18 cellular contexts compared by ENCODE assay signal in the genomic region with DNA sequence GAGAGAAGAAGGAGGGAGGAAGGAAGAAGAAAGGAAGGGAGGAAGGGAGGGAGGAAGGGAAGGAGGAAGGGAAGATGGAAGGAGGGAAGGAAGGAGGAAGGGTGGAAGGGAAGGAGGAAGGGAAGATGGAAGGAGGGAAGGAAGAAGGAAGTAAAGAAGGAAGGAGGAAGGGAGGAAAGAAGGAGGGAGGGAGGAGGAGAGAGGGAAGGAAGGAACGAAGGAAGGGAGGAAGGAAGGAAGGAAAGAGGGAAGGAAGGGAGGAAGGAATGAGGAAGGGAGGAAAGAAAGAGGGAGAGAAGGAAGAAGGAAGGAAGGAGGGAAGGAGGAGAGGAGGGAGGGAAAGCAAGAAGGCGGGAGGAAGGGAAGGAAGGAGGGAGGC. TPM values are rescaled to one million over a fixed set of nuclear protein-coding genes. Genes with fewer than 3 reads are reported as not detected.
DNase-seq lines count a peak whose midpoint lies in the region; ATAC-seq and TF ChIP-seq lines count a peak whose summit lies in the region.
"Had no signal": no experiment of that assay in that cellular context is flagged by ENCODE, and none has a peak within 500 bp of the region (broad histone marks: within the 10 kb centered on the region; RNA-seq: fewer than 3 reads in every experiment).

No MANE protein-coding gene starts in this region.

- WGBS in SK-N-SH (ENCODE audit: low lambda C conversion rate), result 76% methylated on average over 2 of the region's 2 CpGs
- 35 to 64% methylated on average over 2 of the region's 2 CpGs for WGBS in upper lobe of left lung, 2 donors

- H3K4me3 Mint-ChIP-seq in effector memory CD8-positive, alpha-beta T cell, result peak overlapping the region; percentile 44 to 68
- H3K4me3 Mint-ChIP-seq in nephron progenitor cell, result peak overlapping the region; percentile 85
- H3K4me3 Mint-ChIP-seq: activated CD8-positive, alpha-beta memory T cell treated with anti-CD3 and anti-CD28 coated beads, Interleukin-2, amount 10 ng/mL, durations not matched to agents 7 days and 5 days had no signal

- no peak overlapping the region for H3K27ac Mint-ChIP-seq in effector memory CD8-positive, alpha-beta T cell
- H3K27ac Mint-ChIP-seq in nephron progenitor cell, result no peak overlapping the region
- H3K27ac Mint-ChIP-seq: activated CD8-positive, alpha-beta memory T cell treated with anti-CD3 and anti-CD28 coated beads, Interleukin-2, amount 10 ng/mL, durations not matched to agents 7 days and 5 days; activated naive CD8-positive, alpha-beta T cell; stimulated activated naive B cell treated with anti-CD40 and anti-IgM and Interleukin-4, amounts not matched to agents 10 μg/mL and 1 μg/mL and 100 μg/mL, for 72 hours had no signal

- H3K4me2 ChIP-seq in SK-N-SH, result peak overlapping the region; percentile 41; the same call in 1 of the 2 replicates

- H3K4me3 ChIP-seq in SK-N-SH (ENCODE audit: low read depth in 2 of 2, low read length in 1 of 2), result no peak overlapping the region
- peak overlapping the region in 1 of 4 donors; percentile 48 for H3K4me3 ChIP-seq in upper lobe of left lung
- H3K4me3 ChIP-seq: SK-N-MC had no signal

- no peak for TF ChIP-seq EP300 in SK-N-SH (IDR thresholded peaks at IDR 0.05; ENCODE audit: borderline replicate concordance in 1 of 2, low read depth in 1 of 2, low read length in 1 of 2)
- TF ChIP-seq EP300 in upper lobe of left lung (IDR thresholded peaks at IDR 0.05), result no peak

- DNase-seq in SK-N-SH (no peak), nephron progenitor cell (no peak), upper lobe of left lung (no peak)
- no peak for DNase-seq in effector memory CD8-positive, alpha-beta T cell
- DNase-seq: activated CD8-positive, alpha-beta memory T cell treated with anti-CD3 and anti-CD28 coated beads, Interleukin-2, amount 10 ng/mL, durations not matched to agents 7 days and 5 days; CD4-positive, alpha-beta memory T cell; esophagus squamous epithelium; GDM1; GOT3; stimulated activated CD4-positive, alpha-beta T cell treated with anti-CD3 and anti-CD28 coated beads, Interleukin-4, amount 100 ng/mL, for 4 hours; stimulated activated naive B cell treated with anti-CD40 and anti-IgM and Interleukin-4, amounts not matched to agents 10 μg/mL and 1 μg/mL and 100 μg/mL, for 72 hours had no signal

- no peak for TF ChIP-seq RAD21 in SK-N-SH (IDR thresholded peaks at IDR 0.05; ENCODE audit: low read length)

- H3K36me3 ChIP-seq in SK-N-SH (replicated peaks in 1 of 2; ENCODE audit: control insufficient read depth in 1 of 2, insufficient read depth in 2 of 2, low read length in 1 of 2), result no peaks in the 10 kb centered on the region
- no peaks in the 10 kb centered on the region for H3K36me3 ChIP-seq in upper lobe of left lung
- H3K36me3 ChIP-seq: esophagus squamous epithelium had no signal

- no peak overlapping the region for H3K9ac ChIP-seq in SK-N-SH

- ATAC-seq in SK-N-SH treated with all-trans-retinoic acid at 6 μM for 48 hours (no peak), upper lobe of left lung (ENCODE audit: low FRiP score in 2 of 2) (no peak), GM18907 (IDR thresholded peaks at IDR 0.05; ENCODE audit: unreplicated experiment) (no peak), HG03565 (IDR thresholded peaks at IDR 0.05; ENCODE audit: unreplicated experiment) (no peak), HG02763 (IDR thresholded peaks at IDR 0.05; ENCODE audit: unreplicated experiment) (no peak)
- ATAC-seq in effector memory CD8-positive, alpha-beta T cell (replicated peaks), result no peak
- ATAC-seq: activated CD8-positive, alpha-beta memory T cell treated with anti-CD3 and anti-CD28 coated beads, Interleukin-2, amount 10 ng/mL, durations not matched to agents 7 days and 5 days had no signal

- H3K4me1 ChIP-seq in SK-N-SH (ENCODE audit: control insufficient read depth in 1 of 2, insufficient read depth in 2 of 2, low read depth in 1 of 2, low read length in 1 of 2) (peaks cover 13 to 22% of the 10 kb centered on the region in 2 experiments; a peak in 2 of 4 replicates), upper lobe of left lung (peaks cover 11 to 23% (median 21%) of the 10 kb centered on the region in 4 donors)

- H3K9me3 Mint-ChIP-seq in effector memory CD8-positive, alpha-beta T cell, result no peaks in the 10 kb centered on the region
- H3K9me3 Mint-ChIP-seq in nephron progenitor cell, result peaks cover 12% of the 10 kb centered on the region
- H3K9me3 Mint-ChIP-seq: CD4-positive, alpha-beta memory T cell; stimulated activated naive B cell treated with anti-CD40 and anti-IgM and Interleukin-4, amounts not matched to agents 10 μg/mL and 1 μg/mL and 100 μg/mL, for 72 hours had no signal

- TF ChIP-seq CTCF in SK-N-SH (IDR thresholded peaks at IDR 0.05) (no peak), nephron progenitor cell (IDR thresholded peaks at IDR 0.05) (no peak), upper lobe of left lung (IDR thresholded peaks at IDR 0.05) (no peak)

- H3F3A ChIP-seq in SK-N-SH (replicated peaks; ENCODE audit: insufficient read depth), result peaks cover 9% of the 10 kb centered on the region

- H4K20me1 ChIP-seq in SK-N-SH (ENCODE audit: insufficient read depth), result no peaks in the 10 kb centered on the region

- CTCF ChIA-PET in SK-N-SH (lab: Yijun Ruan, JAX), result interaction anchor here (0.7 to 3.8 kb wide), 18 partner anchors 8 to 1344 kb away, joined by 3 to 77 read pairs (median 4); no protein-coding TSS in a partner anchor

- H3K27me3 Mint-ChIP-seq in effector memory CD8-positive, alpha-beta T cell, result peaks cover 69 to 98% of the 10 kb centered on the region in 2 donors
- H3K27me3 Mint-ChIP-seq in nephron progenitor cell (ENCODE audit: low read depth, poor library complexity), result peaks cover 28% of the 10 kb centered on the region

- H3K79me2 ChIP-seq in SK-N-SH (ENCODE audit: insufficient read depth), result no peaks in the 10 kb centered on the region

- H3K4me1 Mint-ChIP-seq in effector memory CD8-positive, alpha-beta T cell (ENCODE audit: low read depth in 2 of 2), result peaks cover 9 to 11% of the 10 kb centered on the region in 2 donors
- peaks cover 18% of the 10 kb centered on the region for H3K4me1 Mint-ChIP-seq in nephron progenitor cell

- H3K9me3 ChIP-seq in SK-N-SH (no peaks in the 10 kb centered on the region), upper lobe of left lung (no peaks in the 10 kb centered on the region)
- H3K9me3 ChIP-seq: esophagus squamous epithelium had no signal

- POLR2A ChIA-PET in SK-N-SH (lab: Yijun Ruan, JAX), result no interaction called here

- TF ChIP-seq POLR2A in upper lobe of left lung (IDR thresholded peaks at IDR 0.05), result no peak

- no peak overlapping the region for H2AFZ ChIP-seq in SK-N-SH (ENCODE audit: low read depth)

- H3K27me3 ChIP-seq in SK-N-SH (ENCODE audit: insufficient read depth), result no peaks in the 10 kb centered on the region
- peaks cover 0 to 13% (median 2%) of the 10 kb centered on the region in 4 donors for H3K27me3 ChIP-seq in upper lobe of left lung

- H3K27ac ChIP-seq in SK-N-SH (ENCODE audit: low read depth in 2 of 2, low read length in 1 of 2) (no peak overlapping the region), upper lobe of left lung (peak overlapping the region in 3 of 4 donors; percentile 58 to 73 (median 69))
- H3K27ac ChIP-seq: 22Rv1, SK-N-MC had no signal

- no peaks in the 10 kb centered on the region for H3K36me3 Mint-ChIP-seq in effector memory CD8-positive, alpha-beta T cell (ENCODE audit: insufficient read depth)
- no peaks in the 10 kb centered on the region for H3K36me3 Mint-ChIP-seq in nephron progenitor cell (ENCODE audit: low read depth)
- H3K36me3 Mint-ChIP-seq: activated CD8-positive, alpha-beta memory T cell treated with anti-CD3 and anti-CD28 coated beads, Interleukin-2, amount 10 ng/mL, durations not matched to agents 7 days and 5 days; activated naive CD8-positive, alpha-beta T cell; CD4-positive, alpha-beta memory T cell; stimulated activated naive B cell treated with anti-CD40 and anti-IgM and Interleukin-4, amounts not matched to agents 10 μg/mL and 1 μg/mL and 100 μg/mL, for 72 hours had no signal

- no peaks in the 10 kb centered on the region for H3K9me2 ChIP-seq in SK-N-SH

TF ChIP-seq in SK-N-SH, 30 proteins besides CTCF, POLR2A, EP300 and RAD21:
- TF ChIP-seq NRF1 (IDR thresholded peaks at IDR 0.05; ENCODE audit: low read depth, low read length) (no peak), ELF1 (IDR thresholded peaks at IDR 0.05) (no peak)

TF ChIP-seq in SK-N-SH treated with all-trans-retinoic acid at 6 μM for 48 hours, 23 proteins besides CTCF, POLR2A, EP300 and RAD21 (continues in another document):
- TF ChIP-seq, protein P1, sequence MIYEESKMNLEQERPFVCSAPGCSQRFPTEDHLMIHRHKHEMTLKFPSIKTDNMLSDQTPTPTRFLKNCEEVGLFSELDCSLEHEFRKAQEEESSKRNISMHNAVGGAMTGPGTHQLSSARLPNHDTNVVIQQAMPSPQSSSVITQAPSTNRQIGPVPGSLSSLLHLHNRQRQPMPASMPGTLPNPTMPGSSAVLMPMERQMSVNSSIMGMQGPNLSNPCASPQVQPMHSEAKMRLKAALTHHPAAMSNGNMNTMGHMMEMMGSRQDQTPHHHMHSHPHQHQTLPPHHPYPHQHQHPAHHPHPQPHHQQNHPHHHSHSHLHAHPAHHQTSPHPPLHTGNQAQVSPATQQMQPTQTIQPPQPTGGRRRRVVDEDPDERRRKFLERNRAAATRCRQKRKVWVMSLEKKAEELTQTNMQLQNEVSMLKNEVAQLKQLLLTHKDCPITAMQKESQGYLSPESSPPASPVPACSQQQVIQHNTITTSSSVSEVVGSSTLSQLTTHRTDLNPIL (CRISPR knock-in tag; IDR thresholded peaks at IDR 0.05; ENCODE audit: low read depth), result no peak
- TF ChIP-seq TCF4 (CRISPR knock-in tag; IDR thresholded peaks at IDR 0.05; ENCODE audit: borderline replicate concordance), result no peak
- no peak for TF ChIP-seq ZC3H10 (CRISPR knock-in tag; IDR thresholded peaks at IDR 0.05)
- TF ChIP-seq ARNTL (CRISPR knock-in tag; IDR thresholded peaks at IDR 0.05; ENCODE audit: borderline replicate concordance, low read depth), result no peak
- TF ChIP-seq ESRRG (CRISPR knock-in tag; IDR thresholded peaks at IDR 0.05), result no peak
- no peak for TF ChIP-seq OSR1 (CRISPR knock-in tag; IDR thresholded peaks at IDR 0.05)

RNA-seq across cellular contexts. Expression of a gene that starts 31.9 kb away (rescaled TPM):
- polyA plus RNA-seq in SK-N-SH (2012; rRNA removed), result 0.03 TPM in 1 of 2 replicates, not detected in the other
- 0.07 and 0.14 TPM in 2 replicates for polyA plus RNA-seq in SK-N-SH (2012; cell fraction: cytosol; rRNA removed)
- 0.08 and 0.19 TPM in 2 replicates for polyA plus RNA-seq in SK-N-SH (2012; cell fraction: nucleus; rRNA removed)
- 10 to 100 TPM in 1 of 6 donors, 1 to 10 TPM in 5; 2.4 to 11.5 (median 4.7) TPM for total RNA-seq in upper lobe of left lung
- total RNA-seq: activated CD8-positive, alpha-beta memory T cell treated with anti-CD3 and anti-CD28 coated beads, Interleukin-2, amount 10 ng/mL, durations not matched to agents 7 days and 5 days; CD4-positive, alpha-beta memory T cell had no signal
- polyA plus RNA-seq: CD4-positive, alpha-beta memory T cell had no signal

Comparison
In these comparisons a context has a peak if more than half of its experiments do, and no peak if none do; other contexts are left out.
1. H3K27ac ChIP-seq: peak in upper lobe of left lung (3 of 4); none in SK-N-SH (0 of 2).